In genomic region chr2:54572262-54572635, GRCh38 we compare ENCODE assay signal across 8 cellular contexts.
DNase-seq lines count a peak whose midpoint lies in the region; ATAC-seq and TF ChIP-seq lines count a peak whose summit lies in the region.

No MANE protein-coding gene starts in this region.

- H3K27ac ChIP-seq in heart right ventricle (peak overlapping the region; percentile 24 to 89 (median 76)), skin epidermis (peak overlapping the region in 18 of 21 experiments; percentile 19 to 82 (median 75))

- WGBS in heart right ventricle, 2 donors, result 2 to 3% methylated on average over 4 of the region's 4 CpGs

- H3K27me3 ChIP-seq in heart right ventricle, result no peaks in the 10 kb centered on the region

- H3K9me3 Mint-ChIP-seq in activated CD4-positive, alpha-beta memory T cell treated with anti-CD3 and anti-CD28 coated beads, Interleukin-2, amount 10 ng/mL, durations not matched to agents 7 days and 5 days, result no peaks in the 10 kb centered on the region

- H3K27ac Mint-ChIP-seq in activated CD4-positive, alpha-beta memory T cell treated with anti-CD3 and anti-CD28 coated beads, Interleukin-2, amount 10 ng/mL, durations not matched to agents 7 days and 5 days, result peak overlapping the region; percentile 95

- peak; percentile 58 for DNase-seq in AG20443 (ENCODE audit: low spot score)
- DNase-seq in HS-27A (ENCODE audit: low read depth), result peak; percentile 88
- DNase-seq in activated CD4-positive, alpha-beta memory T cell treated with anti-CD3 and anti-CD28 coated beads, Interleukin-2, amount 10 ng/mL, durations not matched to agents 7 days and 5 days, result no peak
- no peak for DNase-seq in heart right ventricle
- no peak for DNase-seq in stimulated activated CD4-positive, alpha-beta T cell treated with anti-CD3 and anti-CD28 coated beads, Interleukin-4, amount 100 ng/mL, for 24 hours
- no peak for DNase-seq in GM20000 (ENCODE audit: low spot score)

- H3K9me3 ChIP-seq in heart right ventricle, result no peaks in the 10 kb centered on the region

- POLR2A ChIA-PET in activated CD4-positive, alpha-beta memory T cell treated with anti-CD3 and anti-CD28 coated beads, Interleukin-2, amount 10 ng/mL, durations not matched to agents 7 days and 5 days (lab: Charles Lee), result interaction anchor here (0.6 to 15.2 kb wide), 10 partner anchors 8 to 85 kb away, joined by 3 to 570 read pairs (median 8); no protein-coding TSS in a partner anchor

- CTCF ChIA-PET in activated CD4-positive, alpha-beta memory T cell treated with anti-CD3 and anti-CD28 coated beads, Interleukin-2, amount 10 ng/mL, durations not matched to agents 7 days and 5 days (lab: Charles Lee), result interaction anchor here (0.7 to 7.5 kb wide), 4 partner anchors 8 to 478 kb away, joined by 3 to 76 read pairs (median 6); partner anchors contain the start of gene RTN4

- intact Hi-C loops in heart right ventricle (cut with DNase I), result loop anchor here in 2 of 10 donors (2.0 to 10.0 kb wide), 3 partner anchors 13 to 63 kb away; no protein-coding TSS in a partner anchor

- H3K4me3 ChIP-seq in heart right ventricle, result no peak overlapping the region
- H3K4me3 ChIP-seq in skin epidermis, result no peak overlapping the region

- H3K36me3 Mint-ChIP-seq in activated CD4-positive, alpha-beta memory T cell treated with anti-CD3 and anti-CD28 coated beads, Interleukin-2, amount 10 ng/mL, durations not matched to agents 7 days and 5 days (ENCODE audit: low read depth), result peaks cover 26% of the 10 kb centered on the region

- H3K4me1 Mint-ChIP-seq in activated CD4-positive, alpha-beta memory T cell treated with anti-CD3 and anti-CD28 coated beads, Interleukin-2, amount 10 ng/mL, durations not matched to agents 7 days and 5 days, result peaks cover 90% of the 10 kb centered on the region

- peaks cover 65 to 100% (median 98%) of the 10 kb centered on the region in 9 donors for H3K4me1 ChIP-seq in heart right ventricle

- ATAC-seq in heart right ventricle (peak in 6 of 8 donors; percentile 41 to 60 (median 50)), GM21528 (IDR thresholded peaks at IDR 0.05; ENCODE audit: low FRiP score, unreplicated experiment) (no peak)

- no peaks in the 10 kb centered on the region for H3K27me3 Mint-ChIP-seq in activated CD4-positive, alpha-beta memory T cell treated with anti-CD3 and anti-CD28 coated beads, Interleukin-2, amount 10 ng/mL, durations not matched to agents 7 days and 5 days

- peak overlapping the region; percentile 65 for H3K4me3 Mint-ChIP-seq in activated CD4-positive, alpha-beta memory T cell treated with anti-CD3 and anti-CD28 coated beads, Interleukin-2, amount 10 ng/mL, durations not matched to agents 7 days and 5 days

- TF ChIP-seq CTCF in heart right ventricle (IDR thresholded peaks at IDR 0.05) (no peak), GM20000 (IDR thresholded peaks at IDR 0.05; ENCODE audit: extremely low read depth, missing control alignments) (no peak)

- H3K36me3 ChIP-seq in heart right ventricle, result peaks cover 0 to 12% (median 0%) of the 10 kb centered on the region in 9 donors

Comparison
In these comparisons a context has a peak if more than half of its experiments do, and no peak if none do; other contexts are left out.
1. DNase-seq: peak in AG20443 (single experiment) and HS-27A (single experiment); none in activated CD4-positive, alpha-beta memory T cell treated with anti-CD3 and anti-CD28 coated beads, Interleukin-2, amount 10 ng/mL, durations not matched to agents 7 days and 5 days (single experiment), heart right ventricle (0 of 2), stimulated activated CD4-positive, alpha-beta T cell treated with anti-CD3 and anti-CD28 coated beads, Interleukin-4, amount 100 ng/mL, for 24 hours (single experiment) and GM20000 (single experiment).